ENCODE assay signal across 9 cellular contexts in genomic region chr17:42347198-42347597, GRCh38. TPM values are rescaled to one million over a fixed set of nuclear protein-coding genes. Genes with fewer than 3 reads are reported as not detected.
DNase-seq lines count a peak whose midpoint lies in the region; ATAC-seq, FAIRE-seq and TF ChIP-seq lines count a peak whose summit lies in the region.
"Had no signal": no experiment of that assay in that cellular context is flagged by ENCODE, and none has a peak within 500 bp of the region (broad histone marks: within the 10 kb centered on the region; RNA-seq: fewer than 3 reads in every experiment).

No MANE protein-coding gene starts in this region.

- H3K36me3 Mint-ChIP-seq in activated naive CD4-positive, alpha-beta T cell treated with anti-CD3 and anti-CD28 coated beads, Interleukin-2, amount 50 U/mL, for 72 hours, result peaks cover 26 to 74% of the 10 kb centered on the region in 2 donors
- peaks cover 68% of the 10 kb centered on the region for H3K36me3 Mint-ChIP-seq in MCF 10A (ENCODE audit: insufficient read depth, unreplicated experiment)

- BruUV-seq in MCF 10A (replicated peaks; lab: Mats Ljungman, UMichigan), result no TSS peak

- peaks cover 10% of the 10 kb centered on the region for H3K4me1 Mint-ChIP-seq in MCF 10A (ENCODE audit: insufficient read depth, unreplicated experiment)

- TF ChIP-seq CTCF in MCF 10A (IDR thresholded peaks at IDR 0.05; ENCODE audit: unreplicated experiment), result no peak

- no peak overlapping the region for H3K4me2 ChIP-seq in neuronal stem cell (ENCODE audit: insufficient read depth, low read length, poor library complexity, severe bottlenecking)

- no peak overlapping the region for H3K18ac ChIP-seq in neuronal stem cell (ENCODE audit: low read length)

- FAIRE-seq in urothelium cell line (lab: Jason Lieb, UNC), result no peak

- no peaks in the 10 kb centered on the region for H3K9me3 ChIP-seq in neuronal stem cell (replicated peaks in 1 of 2; ENCODE audit: control insufficient read depth in 2 of 2, insufficient read depth in 1 of 2, low read depth in 1 of 2, low read length in 2 of 2)

- H3K36me3 ChIP-seq in neuronal stem cell (replicated peaks in 1 of 2; ENCODE audit: control insufficient read depth in 2 of 2, insufficient read depth in 2 of 2, low read length in 2 of 2), result peaks cover 1 to 91% of the 10 kb centered on the region in 2 donors

- no peaks in the 10 kb centered on the region for H3K9me3 Mint-ChIP-seq in activated naive CD4-positive, alpha-beta T cell treated with anti-CD3 and anti-CD28 coated beads, Interleukin-2, amount 50 U/mL, for 72 hours
- H3K9me3 Mint-ChIP-seq in MCF 10A (ENCODE audit: unreplicated experiment), result no peaks in the 10 kb centered on the region

- no peak overlapping the region for H2AK5ac ChIP-seq in neuronal stem cell (ENCODE audit: low read depth, low read length)

- H3K79me1 ChIP-seq in neuronal stem cell (ENCODE audit: low read depth, low read length), result no peaks in the 10 kb centered on the region

- no peak overlapping the region for H3K23ac ChIP-seq in neuronal stem cell (ENCODE audit: low read depth, low read length, poor library complexity)

- CTCF ChIA-PET in MCF 10A (lab: Yijun Ruan, JAX), result no interaction called here

- H4K91ac ChIP-seq in neuronal stem cell (ENCODE audit: low read depth, low read length, poor library complexity), result no peak overlapping the region

- no peak overlapping the region for H2BK5ac ChIP-seq in neuronal stem cell (ENCODE audit: low read length)

- H3K4me1 ChIP-seq in neuronal stem cell (ENCODE audit: control insufficient read depth in 2 of 2, insufficient read depth in 1 of 2, low read depth in 1 of 2, low read length in 2 of 2), result peaks cover 8 to 13% of the 10 kb centered on the region in 2 donors

- DNase-seq in activated naive CD4-positive, alpha-beta T cell treated with anti-CD3 and anti-CD28 coated beads, Interleukin-2, amount 50 U/mL, for 72 hours (ENCODE audit: low spot score in 2 of 2), result no peak
- DNase-seq in activated naive CD4-positive, alpha-beta T cell treated with anti-CD3 and anti-CD28 coated beads, Interleukin-2, amount 50 U/mL, for 16 hours, result no peak
- peak; percentile 80 for DNase-seq in MCF 10A (ENCODE audit: unreplicated experiment)
- DNase-seq in kidney tubule cell (ENCODE audit: low spot score), result peak; percentile 68
- DNase-seq in urothelium cell line (ENCODE audit: low spot score), result peak; percentile 51
- DNase-seq in GOT3 (lab: John Stamatoyannopoulos, UW), result no peak
- no peak for DNase-seq in activated naive CD4-positive, alpha-beta T cell treated with Interleukin-2 at 50 U/mL for 16 hours
- no peak for DNase-seq in neuronal stem cell (ENCODE audit: low spot score)
- DNase-seq: foreskin melanocyte had no signal

- no peak overlapping the region for H2BK15ac ChIP-seq in neuronal stem cell (ENCODE audit: low read length)

- no peak overlapping the region for H3K14ac ChIP-seq in neuronal stem cell (ENCODE audit: low read length)

- peak overlapping the region; percentile 72 to 74 for H3K27ac Mint-ChIP-seq in activated naive CD4-positive, alpha-beta T cell treated with anti-CD3 and anti-CD28 coated beads, Interleukin-2, amount 50 U/mL, for 72 hours
- H3K27ac Mint-ChIP-seq in MCF 10A (ENCODE audit: low read depth, unreplicated experiment), result no peak overlapping the region

- no peak overlapping the region for H3K27ac ChIP-seq in neuronal stem cell (replicated peaks; ENCODE audit: low read length)

- intact Hi-C loops in MCF 10A (cut with micrococcal nuclease), result no loop called here

- no peak overlapping the region for H4K8ac ChIP-seq in neuronal stem cell (ENCODE audit: low read depth, low read length)

- no peak overlapping the region for H2BK120ac ChIP-seq in neuronal stem cell (ENCODE audit: low read depth, low read length)

- H2BK12ac ChIP-seq in neuronal stem cell (ENCODE audit: low read length), result no peak overlapping the region

- H3K27me3 ChIP-seq in neuronal stem cell (ENCODE audit: control insufficient read depth in 3 of 3, insufficient read depth in 3 of 3, low read depth in 1 of 3, low read length in 3 of 3), result no peaks in the 10 kb centered on the region

- H2AFZ ChIP-seq in neuronal stem cell (ENCODE audit: low read length), result no peak overlapping the region

- ATAC-seq in activated naive CD4-positive, alpha-beta T cell treated with anti-CD3 and anti-CD28 coated beads, Interleukin-2, amount 50 U/mL, for 72 hours, result no peak

- no peak overlapping the region for H3K9ac ChIP-seq in neuronal stem cell (ENCODE audit: low read depth, low read length, poor library complexity)

- no peak overlapping the region for H3K4ac ChIP-seq in neuronal stem cell (ENCODE audit: low read length)

- H3K4me3 ChIP-seq in neuronal stem cell (ENCODE audit: low read length in 2 of 2), result no peak overlapping the region

- H3K27me3 Mint-ChIP-seq in MCF 10A (ENCODE audit: insufficient read depth, unreplicated experiment), result no peaks in the 10 kb centered on the region

- no peak overlapping the region for H3K4me3 Mint-ChIP-seq in MCF 10A (ENCODE audit: unreplicated experiment)

- POLR2A ChIA-PET in MCF 10A (lab: Yijun Ruan, JAX), result interaction anchor here (0.6 to 1.6 kb wide), 2 partner anchors 11 to 140 kb away, joined by 3 to 4 read pairs; no protein-coding TSS in a partner anchor

RNA-seq across cellular contexts. Expression of gene STAT3, which starts 41.0 kb away (rescaled TPM):
- 100 to 1,000 TPM; 189 to 505 TPM for total RNA-seq in activated naive CD4-positive, alpha-beta T cell treated with anti-CD3 and anti-CD28 coated beads, Interleukin-2, amount 50 U/mL, for 72 hours
- 89.2 and 115 TPM in 2 replicates for total RNA-seq in MCF 10A (2022)
- 31.5 TPM for polyA plus RNA-seq in neuronal stem cell (2013, experiment 1 of 2)
- polyA plus RNA-seq in neuronal stem cell (2013, experiment 2 of 2), result 30.7 TPM

RNA-seq across cellular contexts. Expression of gene STAT5A, which starts 58.9 kb away (rescaled TPM):
- total RNA-seq in activated naive CD4-positive, alpha-beta T cell treated with anti-CD3 and anti-CD28 coated beads, Interleukin-2, amount 50 U/mL, for 72 hours, result 100 to 1,000 TPM; 171 to 177 TPM
- total RNA-seq in MCF 10A (2022), result 1.0 and 1.7 TPM in 2 replicates
- polyA plus RNA-seq in neuronal stem cell (2013, experiment 1 of 2), result 1.8 TPM
- polyA plus RNA-seq in neuronal stem cell (2013, experiment 2 of 2), result 1.7 TPM

Comparison
In these comparisons a context has a peak if more than half of its experiments do, and no peak if none do; other contexts are left out.
1. DNase-seq: peak in MCF 10A (single experiment), kidney tubule cell (single experiment) and urothelium cell line (single experiment); none in activated naive CD4-positive, alpha-beta T cell treated with anti-CD3 and anti-CD28 coated beads, Interleukin-2, amount 50 U/mL, for 72 hours (0 of 2), activated naive CD4-positive, alpha-beta T cell treated with anti-CD3 and anti-CD28 coated beads, Interleukin-2, amount 50 U/mL, for 16 hours (single experiment), GOT3 (single experiment), activated naive CD4-positive, alpha-beta T cell treated with Interleukin-2 at 50 U/mL for 16 hours (single experiment) and neuronal stem cell (single experiment).
2. RNA of gene STAT5A, which starts 58.9 kb away (total RNA-seq): 171 to 177 TPM in activated naive CD4-positive, alpha-beta T cell treated with anti-CD3 and anti-CD28 coated beads, Interleukin-2, amount 50 U/mL, for 72 hours; 1.0 to 1.7 TPM in MCF 10A; every median in the first group is over 10 times any median in the second.